11 cellular contexts compared by ENCODE assay signal in genomic region chr14:77603654-77604270, GRCh38. TPM values are rescaled to one million over a fixed set of nuclear protein-coding genes. Genes with fewer than 3 reads are reported as not detected.
DNase-seq lines count a peak whose midpoint lies in the region; ATAC-seq, FAIRE-seq and TF ChIP-seq lines count a peak whose summit lies in the region.
"Had no signal": no experiment of that assay in that cellular context is flagged by ENCODE, and none has a peak within 500 bp of the region (broad histone marks: within the 10 kb centered on the region; RNA-seq: fewer than 3 reads in every experiment).

No MANE protein-coding gene starts in this region.

- H3K79me2 ChIP-seq in GM12878 (ENCODE audit: control insufficient read depth, insufficient read depth, low read length), result peaks cover 42% of the 10 kb centered on the region

- FAIRE-seq in HTR-8/SVneo (lab: Jason Lieb, UNC), result peak; percentile 68
- no peak for FAIRE-seq in GM12878 (lab: Jason Lieb, UNC)

- RAD21 ChIA-PET in GM12878 (lab: Charles Lee; ENCODE audit: unreplicated experiment), result interaction anchor here (0.9 kb wide), 1 partner anchor 9 kb away, joined by 3 read pairs; no protein-coding TSS in a partner anchor

- peaks cover 60% of the 10 kb centered on the region for H3K4me1 ChIP-seq in CD4-positive, alpha-beta memory T cell (ENCODE audit: insufficient read depth, low read length)
- H3K4me1 ChIP-seq in GM12878 (ENCODE audit: control insufficient read depth, insufficient read depth, low read length), result peaks cover 18% of the 10 kb centered on the region

- DNase-seq in CD4-positive, alpha-beta memory T cell, result no peak
- no peak for DNase-seq in HTR-8/SVneo (ENCODE audit: insufficient read length, low spot score)
- no peak for DNase-seq in GM12878 (ENCODE audit: low read depth, low spot score)
- DNase-seq in mesothelial cell of epicardium (ENCODE audit: low spot score in 2 of 2, unreplicated experiment in 2 of 2), result no peak
- no peak for DNase-seq in hepatic stellate cell (ENCODE audit: low spot score)
- no peak for DNase-seq in T-helper 1 cell

- WGBS in GM12878 (ENCODE audit: insufficient coverage, insufficient replicate concordance, low lambda C conversion rate, missing lambda C conversion rate), result 50% methylated on average over 8 of the region's 8 CpGs

- in situ Hi-C loops in GM12878 (cut with MboI), result no loop called here

- no peak overlapping the region for H3K4me2 ChIP-seq in GM12878 (ENCODE audit: control insufficient read depth, insufficient read depth)

- CTCF ChIA-PET in CD4-positive, alpha-beta memory T cell (lab: Charles Lee; ENCODE audit: partially characterized antibody), result no interaction called here
- CTCF ChIA-PET in GM12878 (lab: Yijun Ruan, JAX), result interaction anchor here (0.6 to 1.0 kb wide), 2 partner anchors 14 to 145 kb away, joined by 3 read pairs; no protein-coding TSS in a partner anchor

- no peak for TF ChIP-seq RAD21 in GM12878 (IDR thresholded peaks at IDR 0.05; ENCODE audit: insufficient read depth, low read depth, low read length)

- no peaks in the 10 kb centered on the region for H3K9me3 ChIP-seq in CD4-positive, alpha-beta memory T cell (ENCODE audit: control insufficient read depth in 1 of 2, low read length in 2 of 2)
- H3K9me3 ChIP-seq in GM12878 (replicated peaks; ENCODE audit: control insufficient read depth, insufficient read depth, low read length), result no peaks in the 10 kb centered on the region
- H3K9me3 ChIP-seq: SJSA1, upper lobe of left lung had no signal

- no peak overlapping the region for H3K9ac ChIP-seq in GM12878 (ENCODE audit: control insufficient read depth, insufficient read depth, low read length)

- H3K27ac ChIP-seq in CD4-positive, alpha-beta memory T cell (ENCODE audit: low read depth, low read length), result no peak overlapping the region
- H3K27ac ChIP-seq in GM12878 (ENCODE audit: control insufficient read depth, insufficient read depth), result no peak overlapping the region
- H3K27ac ChIP-seq: SJSA1, upper lobe of left lung had no signal

- H3K4me3 Mint-ChIP-seq in CD4-positive, alpha-beta memory T cell, result peak overlapping the region in 3 of 8 donors; percentile 0 to 15 (median 9)
- H3K4me3 Mint-ChIP-seq in mesothelial cell of epicardium, result no peak overlapping the region
- H3K4me3 Mint-ChIP-seq: brain had no signal

- POLR2A ChIA-PET in CD4-positive, alpha-beta memory T cell (lab: Charles Lee; ENCODE audit: partially characterized antibody), result no interaction called here
- POLR2A ChIA-PET in GM12878 (lab: Charles Lee), result interaction anchor here (1.5 kb wide), 1 partner anchor 9 kb away, joined by 3 read pairs; no protein-coding TSS in a partner anchor

- H3K36me3 ChIP-seq in CD4-positive, alpha-beta memory T cell (ENCODE audit: insufficient read depth, low read length), result no peaks in the 10 kb centered on the region
- no peaks in the 10 kb centered on the region for H3K36me3 ChIP-seq in GM12878 (ENCODE audit: control insufficient read depth in 2 of 2, insufficient read depth in 2 of 2, low read length in 1 of 2)
- H3K36me3 ChIP-seq: upper lobe of left lung had no signal

- H3K4me3 ChIP-seq in CD4-positive, alpha-beta memory T cell (ENCODE audit: low read length in 2 of 2), result no peak overlapping the region
- no peak overlapping the region for H3K4me3 ChIP-seq in GM12878
- H3K4me3 ChIP-seq: SJSA1, upper lobe of left lung had no signal

- no peak for TF ChIP-seq EP300 in GM12878 (IDR thresholded peaks at IDR 0.05; ENCODE audit: borderline replicate concordance in 1 of 2, control insufficient read depth in 1 of 2, low read depth in 2 of 2, low read length in 2 of 2)

- H3K9me3 Mint-ChIP-seq in CD4-positive, alpha-beta memory T cell, result no peaks in the 10 kb centered on the region
- H3K9me3 Mint-ChIP-seq in mesothelial cell of epicardium, result peaks cover 6% of the 10 kb centered on the region

- H3K27ac Mint-ChIP-seq in CD4-positive, alpha-beta memory T cell, result peak overlapping the region in 5 of 7 donors; percentile 5 to 66 (median 48)
- H3K27ac Mint-ChIP-seq in mesothelial cell of epicardium, result peak overlapping the region; percentile 47
- H3K27ac Mint-ChIP-seq: brain had no signal

- no peaks in the 10 kb centered on the region for H3K27me3 ChIP-seq in CD4-positive, alpha-beta memory T cell (ENCODE audit: insufficient read depth, low read length)
- no peaks in the 10 kb centered on the region for H3K27me3 ChIP-seq in GM12878 (replicated peaks in 1 of 2; ENCODE audit: control insufficient read depth in 2 of 2, insufficient read depth in 2 of 2, low read length in 1 of 2)
- H3K27me3 ChIP-seq: SJSA1, upper lobe of left lung had no signal

- H3K4me1 Mint-ChIP-seq in CD4-positive, alpha-beta memory T cell, result peaks cover 43 to 76% (median 60%) of the 10 kb centered on the region in 4 donors
- peaks cover 45% of the 10 kb centered on the region for H3K4me1 Mint-ChIP-seq in mesothelial cell of epicardium

- no peak; the same call in 2 of the 3 replicates for ATAC-seq in GM12878
- ATAC-seq in GM19023 (IDR thresholded peaks at IDR 0.05; ENCODE audit: unreplicated experiment), result no peak
- ATAC-seq in GM18519 (IDR thresholded peaks at IDR 0.05; ENCODE audit: low FRiP score, unreplicated experiment), result no peak

- TF ChIP-seq CTCF in GM12878 (IDR thresholded peaks at IDR 0.05 in 2 of 3, conservative IDR thresholded peaks at IDR 0.05 in 1 of 3; ENCODE audit: control insufficient read depth in 2 of 3, extremely low read depth in 1 of 3, insufficient read depth in 1 of 3, low read depth in 3 of 3, low read length in 3 of 3) (peak; percentile 10 to 39 (median 35); a peak in 2 of 6 replicates), mesothelial cell of epicardium (IDR thresholded peaks at IDR 0.05; ENCODE audit: unreplicated experiment) (peak; percentile 34)

- no peak for TF ChIP-seq POLR2A in GM12878 (IDR thresholded peaks at IDR 0.05; ENCODE audit: low read depth, low read length)

- H4K20me1 ChIP-seq in GM12878 (ENCODE audit: control insufficient read depth, insufficient read depth), result 0 out of 2 replicates have a peak, but pooled peaks cover 2% of the 10 kb centered on the region

- no TSS peak for BruUV-seq in GM12878 (replicated peaks; lab: Mats Ljungman, UMichigan)

- intact Hi-C loops in CD4-positive, alpha-beta memory T cell (cut with micrococcal nuclease), result loop anchor here (5.0 kb wide), 1 partner anchor 104 kb away; the partner anchor contains the start of genes ALKBH1 and SLIRP
- intact Hi-C loops in GM12878 (cut with micrococcal nuclease; ENCODE audit: unreplicated experiment), result no loop called here

- SMC1A ChIA-PET in GM12878 (lab: Charles Lee; ENCODE audit: uncharacterized antibody, unreplicated experiment), result interaction anchor here (1.4 kb wide), 1 partner anchor 23 kb away, joined by 3 read pairs; no protein-coding TSS in a partner anchor

- no peak overlapping the region for H2AFZ ChIP-seq in GM12878 (ENCODE audit: control insufficient read depth, low read depth, low read length)

- H3K27me3 Mint-ChIP-seq in CD4-positive, alpha-beta memory T cell, result no peaks in the 10 kb centered on the region
- H3K27me3 Mint-ChIP-seq in mesothelial cell of epicardium (ENCODE audit: low read depth), result no peaks in the 10 kb centered on the region
- H3K27me3 Mint-ChIP-seq: brain had no signal

- peaks cover 0 to 4% of the 10 kb centered on the region in 2 donors for H3K36me3 Mint-ChIP-seq in CD4-positive, alpha-beta memory T cell
- H3K36me3 Mint-ChIP-seq in mesothelial cell of epicardium, result peaks cover 4% of the 10 kb centered on the region

TF ChIP-seq in GM12878, 131 proteins besides CTCF, POLR2A, EP300 and RAD21 (continues in another document):
- TF ChIP-seq STAT3 (IDR thresholded peaks at IDR 0.05; ENCODE audit: low read depth, low read length), result no peak
- no peak for TF ChIP-seq TCF3 (IDR thresholded peaks at IDR 0.05; ENCODE audit: borderline replicate concordance, insufficient read depth, low read depth, low read length)

RNA-seq across cellular contexts. Expression of gene SPTLC2, which starts 12.7 kb away (rescaled TPM):
- 10 to 100 TPM; 25.9 to 31.3 TPM for total RNA-seq in CD4-positive, alpha-beta memory T cell
- polyA plus RNA-seq in CD4-positive, alpha-beta memory T cell, result 10 to 100 TPM; 11.2 to 23.7 TPM
- total RNA-seq in GM12878 (2013; cell fraction: nucleolus; rRNA removed), result 55.2 and 61.5 TPM in 2 replicates
- total RNA-seq in GM12878 (2014; rRNA removed), result 17.6 and 21.7 TPM in 2 replicates
- total RNA-seq in GM12878 (2014; rRNA removed; fragmentation: Illumina TruSeq; extraction: Trizol), result 25.2 and 25.3 TPM in 2 replicates
- 32.5 and 35.1 TPM in 2 replicates for total RNA-seq in GM12878 (2021)
- 9.4 TPM for polyA plus RNA-seq in GM12878 (2011; ENCODE audit: low read depth)
- 25.2 and 32.5 TPM in 2 replicates for polyA plus RNA-seq in GM12878 (2011; rRNA removed)
- 10.5 and 13.0 TPM in 2 replicates for polyA plus RNA-seq in GM12878 (2011; cell fraction: cytosol; rRNA removed)
- polyA plus RNA-seq in GM12878 (2011; cell fraction: nucleus; rRNA removed), result 8.0 and 8.3 TPM in 2 replicates
- polyA plus RNA-seq in GM12878 (2012), result 8.6 and 9.5 TPM in 2 replicates
- 18.8 and 25.0 TPM in 2 replicates for polyA plus RNA-seq in GM12878 (2014; fragmentation: Illumina TruSeq; extraction: Trizol)
- 1 to 10 TPM; 6.9 to 7.3 TPM for polyA plus RNA-seq in GM12878 (2014; fragmentation: Nextera tagmentation; extraction: Ambion mirVana)
- 11.3 and 14.1 TPM in 2 replicates for polyA plus RNA-seq in GM12878 (2014; rRNA removed)
- polyA plus RNA-seq in GM12878 (2016; fragmentation: Nextera tagmentation; extraction: Ambion mirVana), result 10 to 100 TPM; 20.7 to 26.2 TPM
- 19.3 and 33.5 TPM in 2 replicates for polyA minus RNA-seq in GM12878 (2011; rRNA and poly(A)+ RNA removed)
- polyA minus RNA-seq in GM12878 (2011; cell fraction: cytosol; rRNA and poly(A)+ RNA removed), result 6.0 and 9.6 TPM in 2 replicates
- polyA minus RNA-seq in GM12878 (2011; cell fraction: nucleus; rRNA and poly(A)+ RNA removed), result 4.0 and 9.5 TPM in 2 replicates
- 34.1 to 36.6 TPM (median 35.8 TPM) in 3 replicates for total RNA-seq in mesothelial cell of epicardium
